ENCODE assay signal across 8 cellular contexts in the genomic region with DNA sequence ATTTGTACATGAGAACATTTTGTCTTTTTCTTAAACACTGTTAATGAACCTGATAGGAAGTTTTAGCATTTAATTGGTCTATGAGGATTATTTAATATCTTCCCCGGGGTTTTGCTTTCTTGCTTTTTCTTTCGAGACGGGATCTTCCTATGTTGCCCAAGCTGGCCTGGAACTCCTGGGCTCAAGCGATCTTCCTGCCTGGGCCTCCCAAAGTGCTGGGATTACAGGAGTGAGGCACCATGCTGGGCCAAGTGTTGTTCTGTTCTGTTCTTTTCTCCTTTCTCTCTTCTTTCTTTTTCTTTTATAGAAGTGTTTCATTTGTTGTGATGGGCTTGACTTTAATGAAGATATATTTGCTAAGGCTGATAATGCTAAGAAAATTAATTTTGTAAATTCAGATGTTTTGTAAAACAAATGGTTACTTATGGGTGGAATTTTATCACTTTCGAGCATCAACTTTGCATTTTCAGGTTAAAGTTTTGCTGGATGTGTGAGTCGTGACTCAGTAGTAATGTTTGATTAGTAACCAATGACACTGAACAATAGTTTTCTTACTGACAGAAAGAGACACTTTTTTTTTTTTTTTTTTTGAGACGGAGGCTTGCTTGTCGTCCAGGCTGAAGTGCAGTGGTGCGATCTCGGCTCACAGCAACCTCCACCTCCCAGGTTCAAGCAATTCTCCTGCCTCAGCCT. TPM values are rescaled to one million over a fixed set of nuclear protein-coding genes. Genes with fewer than 3 reads are reported as not detected.
DNase-seq lines count a peak whose midpoint lies in the region; ATAC-seq, FAIRE-seq and TF ChIP-seq lines count a peak whose summit lies in the region.

No MANE protein-coding gene starts in this region.

- in situ Hi-C loops in transverse colon (cut with MboI; ENCODE audit: low pct_ligation_motif_present in 1 of 4, low pct_unique_long_range_greater_than_20kb in 1 of 4, low sequenced_read_pairs in 3 of 4), result no loop called here

- H3K9ac ChIP-seq in kidney (ENCODE audit: low read length in 2 of 2), result no peak overlapping the region

- TF ChIP-seq EP300 in transverse colon (IDR thresholded peaks at IDR 0.05; ENCODE audit: low read depth), result no peak

- H3K4me3 Mint-ChIP-seq in activated naive CD4-positive, alpha-beta T cell treated with anti-CD3 and anti-CD28 coated beads, Interleukin-2, amount 10 ng/mL, durations not matched to agents 7 days and 5 days, result peak overlapping the region; percentile 95

- H3K9me3 Mint-ChIP-seq in activated naive CD4-positive, alpha-beta T cell treated with anti-CD3 and anti-CD28 coated beads, Interleukin-2, amount 10 ng/mL, durations not matched to agents 7 days and 5 days, result no peaks in the 10 kb centered on the region
- no peaks in the 10 kb centered on the region for H3K9me3 Mint-ChIP-seq in activated naive CD4-positive, alpha-beta T cell treated with anti-CD3 and anti-CD28 coated beads, Interleukin-2, amount 50 U/mL, for 72 hours

- CTCF ChIA-PET in activated naive CD4-positive, alpha-beta T cell treated with anti-CD3 and anti-CD28 coated beads, Interleukin-2, amount 10 ng/mL, durations not matched to agents 7 days and 5 days (lab: Charles Lee), result no interaction called here

- no peak for DNase-seq in activated naive CD4-positive, alpha-beta T cell treated with anti-CD3 and anti-CD28 coated beads, Interleukin-2, amount 10 ng/mL, durations not matched to agents 7 days and 5 days
- no peak for DNase-seq in activated naive CD4-positive, alpha-beta T cell treated with anti-CD3 and anti-CD28 coated beads, Interleukin-2, amount 50 U/mL, for 16 hours
- DNase-seq in activated naive CD4-positive, alpha-beta T cell treated with anti-CD3 and anti-CD28 coated beads, Interleukin-2, amount 50 U/mL, for 72 hours (ENCODE audit: low spot score in 2 of 2), result no peak
- DNase-seq in kidney, result no peak
- no peak for DNase-seq in transverse colon
- DNase-seq in stimulated activated CD4-positive, alpha-beta T cell treated with anti-CD3 and anti-CD28 coated beads, Interleukin-2, amount 100 ng/mL, for 24 hours, result no peak

- peak overlapping the region; percentile 79 to 90 for H3K4me3 ChIP-seq in kidney (ENCODE audit: low read length in 2 of 2)
- H3K4me3 ChIP-seq in transverse colon, result peak overlapping the region in 3 of 4 donors; percentile 84 to 97 (median 90)

- FAIRE-seq in kidney (lab: Jason Lieb, UNC), result no peak

- H3K4me1 ChIP-seq in kidney (ENCODE audit: control insufficient read depth in 1 of 2, insufficient read depth in 1 of 2, low read depth in 1 of 2, low read length in 2 of 2) (peaks cover 3 to 7% of the 10 kb centered on the region in 2 donors), transverse colon (peaks cover 4 to 35% (median 20%) of the 10 kb centered on the region in 4 donors)

- WGBS in transverse colon (ENCODE audit: low coverage in 1 of 2), 2 donors, result 68 to 76% methylated on average over 9 to 10 of the region's 10 CpGs

- TF ChIP-seq POLR2A in transverse colon (IDR thresholded peaks at IDR 0.05), result no peak

- no peaks in the 10 kb centered on the region for H3K27me3 Mint-ChIP-seq in activated naive CD4-positive, alpha-beta T cell treated with anti-CD3 and anti-CD28 coated beads, Interleukin-2, amount 10 ng/mL, durations not matched to agents 7 days and 5 days

- H3K4me1 Mint-ChIP-seq in activated naive CD4-positive, alpha-beta T cell treated with anti-CD3 and anti-CD28 coated beads, Interleukin-2, amount 10 ng/mL, durations not matched to agents 7 days and 5 days, result peaks cover 52% of the 10 kb centered on the region

- H3K27me3 ChIP-seq in transverse colon, result no peaks in the 10 kb centered on the region

- ATAC-seq in activated naive CD4-positive, alpha-beta T cell treated with anti-CD3 and anti-CD28 coated beads, Interleukin-2, amount 50 U/mL, for 72 hours, result no peak
- ATAC-seq in GM18858 (IDR thresholded peaks at IDR 0.05; ENCODE audit: unreplicated experiment) (no peak), GM21717 (IDR thresholded peaks at IDR 0.05; ENCODE audit: unreplicated experiment) (no peak)

- intact Hi-C loops in kidney (cut with DNase I), result no loop called here
- intact Hi-C loops in transverse colon (cut with DNase I; ENCODE audit: low total_unique reads), result no loop called here

- H3K27ac Mint-ChIP-seq in activated naive CD4-positive, alpha-beta T cell treated with anti-CD3 and anti-CD28 coated beads, Interleukin-2, amount 10 ng/mL, durations not matched to agents 7 days and 5 days, result peak overlapping the region; percentile 98
- H3K27ac Mint-ChIP-seq in activated naive CD4-positive, alpha-beta T cell treated with anti-CD3 and anti-CD28 coated beads, Interleukin-2, amount 50 U/mL, for 72 hours, result peak overlapping the region; percentile 77 to 97

- H3K36me3 ChIP-seq in kidney (ENCODE audit: control insufficient read depth in 1 of 2, insufficient read depth in 2 of 2, low read length in 2 of 2) (no peaks in the 10 kb centered on the region), transverse colon (no peaks in the 10 kb centered on the region)

- H3K27ac ChIP-seq in kidney (ENCODE audit: low read depth in 2 of 2, low read length in 2 of 2), result no peak overlapping the region
- peak overlapping the region in 3 of 4 donors; percentile 98 to 100 (median 100) for H3K27ac ChIP-seq in transverse colon

- TF ChIP-seq CTCF in kidney (IDR thresholded peaks at IDR 0.05; ENCODE audit: borderline replicate concordance, extremely low read depth, insufficient read depth) (no peak), transverse colon (IDR thresholded peaks at IDR 0.05) (no peak)

- H3K9me3 ChIP-seq in kidney (ENCODE audit: control insufficient read depth in 1 of 2, low read length in 2 of 2) (no peaks in the 10 kb centered on the region), transverse colon (no peaks in the 10 kb centered on the region)

- peaks cover 20% of the 10 kb centered on the region for H3K36me3 Mint-ChIP-seq in activated naive CD4-positive, alpha-beta T cell treated with anti-CD3 and anti-CD28 coated beads, Interleukin-2, amount 10 ng/mL, durations not matched to agents 7 days and 5 days
- H3K36me3 Mint-ChIP-seq in activated naive CD4-positive, alpha-beta T cell treated with anti-CD3 and anti-CD28 coated beads, Interleukin-2, amount 50 U/mL, for 72 hours, result peaks cover 12% of the 10 kb centered on the region in 2 donors

RNA-seq across cellular contexts. Expression of gene PAN3, which starts 2.2 kb away (rescaled TPM):
- 10 to 100 TPM; 19.4 to 35.4 TPM for total RNA-seq in activated naive CD4-positive, alpha-beta T cell treated with anti-CD3 and anti-CD28 coated beads, Interleukin-2, amount 50 U/mL, for 72 hours
- total RNA-seq in kidney (46.3 TPM), transverse colon (100 to 1,000 TPM in 1 of 4 donors, 10 to 100 TPM in 3; 28.3 to 107 (median 46.6) TPM)
- polyA plus RNA-seq in kidney (ENCODE audit: insufficient read depth, low read depth, low replicate concordance), result 8.2 TPM

RNA-seq across cellular contexts. Expression of gene FLT3, which starts 40.2 kb away (rescaled TPM):
- not detected for total RNA-seq in activated naive CD4-positive, alpha-beta T cell treated with anti-CD3 and anti-CD28 coated beads, Interleukin-2, amount 50 U/mL, for 72 hours
- 2.9 TPM for total RNA-seq in kidney
- not detected for polyA plus RNA-seq in kidney (ENCODE audit: insufficient read depth, low read depth, low replicate concordance)
- total RNA-seq in transverse colon, result under 1 TPM in 2 of 4 donors, not detected in 2; 0.55 to 0.95 TPM

Comparison
In these comparisons a context has a peak if more than half of its experiments do, and no peak if none do; other contexts are left out.
1. H3K27ac ChIP-seq: peak in transverse colon (3 of 4); none in kidney (0 of 2).